Comparison of ENCODE assay signal across 15 cellular contexts in genomic region chr2:111617299-111617803, GRCh38.
DNase-seq lines count a peak whose midpoint lies in the region; ATAC-seq and TF ChIP-seq lines count a peak whose summit lies in the region.
"Had no signal": no experiment of that assay in that cellular context is flagged by ENCODE, and none has a peak within 500 bp of the region (broad histone marks: within the 10 kb centered on the region; RNA-seq: fewer than 3 reads in every experiment).

No MANE protein-coding gene starts in this region.

- 43% methylated on average over 3 of the region's 3 CpGs for WGBS in suprapubic skin

- ATAC-seq in HG03520 (IDR thresholded peaks at IDR 0.05; ENCODE audit: unreplicated experiment) = no peak
- ATAC-seq in GM18505 (IDR thresholded peaks at IDR 0.05; ENCODE audit: unreplicated experiment) = no peak
- ATAC-seq: stimulated activated naive CD8-positive, alpha-beta T cell treated with anti-CD3 and anti-CD28 coated beads, Interleukin-15, Interleukin-2, amounts not matched to agents 100 U/mL and 50 U/mL, for 24 hours had no signal

- H3K4me1 ChIP-seq in suprapubic skin = peaks cover 31% of the 10 kb centered on the region
- H3K4me1 ChIP-seq: sigmoid colon had no signal

- no peak for TF ChIP-seq POLR2A in suprapubic skin (IDR thresholded peaks at IDR 0.05)
- TF ChIP-seq POLR2A in GM18505 (IDR thresholded peaks at IDR 0.05; ENCODE audit: borderline replicate concordance, extremely low read depth, insufficient read depth, insufficient read length) = no peak

- H3K9me3 ChIP-seq in suprapubic skin = no peaks in the 10 kb centered on the region
- H3K9me3 ChIP-seq: lower lobe of right lung, sigmoid colon had no signal

- H3K27ac ChIP-seq in HL-60 (replicated peaks) = peak overlapping the region; percentile 73
- peak overlapping the region; percentile 76 for H3K27ac ChIP-seq in suprapubic skin
- H3K27ac ChIP-seq: sigmoid colon had no signal

- in situ Hi-C loops in astrocyte of the cerebellum (cut with HindIII; ENCODE audit: low sequenced_read_pairs) = no loop called here

- DNase-seq in HL-60 (ENCODE audit: low read depth in 1 of 2, low spot score in 1 of 2) (no peak), astrocyte of the cerebellum (ENCODE audit: low read depth) (peak; percentile 23), glomerular visceral epithelial cell (ENCODE audit: extremely low spot score) (peak; percentile 59), suprapubic skin (ENCODE audit: low spot score in 2 of 2) (no peak), posterior cingulate gyrus (no peak)
- DNase-seq: activated CD8-positive, alpha-beta memory T cell treated with anti-CD3 and anti-CD28 coated beads for 24 hours; activated naive CD4-positive, alpha-beta T cell; CD4-positive, alpha-beta memory T cell; H9; NCI-H2107; sigmoid colon; stimulated activated naive CD8-positive, alpha-beta T cell treated with anti-CD3 and anti-CD28 coated beads, Interleukin-15, Interleukin-2, amounts not matched to agents 100 U/mL and 50 U/mL, for 24 hours had no signal

- H3K27me3 ChIP-seq in HL-60 (ENCODE audit: insufficient read depth, poor library complexity, severe bottlenecking) (no peaks in the 10 kb centered on the region), suprapubic skin (no peaks in the 10 kb centered on the region)
- H3K27me3 ChIP-seq: sigmoid colon had no signal

- no peak for TF ChIP-seq EP300 in suprapubic skin (IDR thresholded peaks at IDR 0.05)

- TF ChIP-seq CTCF in HL-60 (IDR thresholded peaks at IDR 0.05; ENCODE audit: insufficient read depth, low read length) (no peak), astrocyte of the cerebellum (IDR thresholded peaks at IDR 0.05; ENCODE audit: low read depth, low read length, missing control alignments) (no peak), suprapubic skin (IDR thresholded peaks at IDR 0.05) (no peak)

- intact Hi-C loops in posterior cingulate gyrus (cut with DNase I) = no loop called here

- H3K4me3 ChIP-seq in HL-60 (replicated peaks; ENCODE audit: insufficient read depth, low read length) = no peak overlapping the region
- no peak overlapping the region for H3K4me3 ChIP-seq in astrocyte of the cerebellum (ENCODE audit: low read depth, low read length)
- no peak overlapping the region for H3K4me3 ChIP-seq in suprapubic skin
- H3K4me3 ChIP-seq: lower lobe of right lung, sigmoid colon had no signal

- no peaks in the 10 kb centered on the region for H3K36me3 ChIP-seq in suprapubic skin
- H3K36me3 ChIP-seq: lower lobe of right lung, sigmoid colon had no signal

Comparison
In these comparisons a context has a peak if more than half of its experiments do, and no peak if none do; other contexts are left out.
1. DNase-seq: peak in astrocyte of the cerebellum (single experiment) and glomerular visceral epithelial cell (single experiment); none in HL-60 (0 of 2), suprapubic skin (0 of 2) and posterior cingulate gyrus (0 of 10).